Comparison of ENCODE assay signal across 18 cellular contexts in genomic region chr3:16239082-16239770, GRCh38. TPM values are rescaled to one million over a fixed set of nuclear protein-coding genes. Genes with fewer than 3 reads are reported as not detected.
DNase-seq lines count a peak whose midpoint lies in the region; ATAC-seq and TF ChIP-seq lines count a peak whose summit lies in the region.
"Had no signal": no experiment of that assay in that cellular context is flagged by ENCODE, and none has a peak within 500 bp of the region (broad histone marks: within the 10 kb centered on the region; RNA-seq: fewer than 3 reads in every experiment).

No MANE protein-coding gene starts in this region.

- no peaks in the 10 kb centered on the region for H3F3A ChIP-seq in Loucy (ENCODE audit: low read depth)

- no peaks in the 10 kb centered on the region for H3K27me3 Mint-ChIP-seq in glutamatergic neuron (ENCODE audit: unreplicated experiment)

- TF ChIP-seq CTCF in Loucy (conservative IDR thresholded peaks at IDR 0.05; ENCODE audit: low read length) (no peak), WERI-Rb-1 (IDR thresholded peaks at IDR 0.05; ENCODE audit: low read depth, low read length) (no peak), glutamatergic neuron (IDR thresholded peaks at IDR 0.05; ENCODE audit: partially characterized antibody, unreplicated experiment) (no peak)

- ATAC-seq in GM19351 (IDR thresholded peaks at IDR 0.05; ENCODE audit: unreplicated experiment) = no peak
- ATAC-seq: Right ventricle myocardium inferior had no signal

- H3K9me2 ChIP-seq in Loucy (replicated peaks; ENCODE audit: low read depth, low read length) = no peaks in the 10 kb centered on the region

- DNase-seq in AG20443 (ENCODE audit: low spot score) = peak; percentile 22
- DNase-seq in WERI-Rb-1 = peak; percentile 28
- DNase-seq in glutamatergic neuron = no peak
- no peak for DNase-seq in activated T-cell treated with anti-CD3 and anti-CD28 coated beads for 4 hours
- no peak for DNase-seq in GF-D8 (lab: John Stamatoyannopoulos, UW)
- no peak for DNase-seq in DMS79 (lab: John Stamatoyannopoulos, UW)
- DNase-seq: activated CD4-positive, alpha-beta T cell treated with anti-CD3 and anti-CD28 coated beads for 4 hours; activated CD8-positive, alpha-beta memory T cell treated with anti-CD3 and anti-CD28 coated beads, Interleukin-2, amount 50 U/mL, for 48 hours; activated naive CD4-positive, alpha-beta T cell treated with anti-CD3 and anti-CD28 coated beads, Interleukin-2, amount 50 U/mL, for 16 hours; effector memory CD4-positive, alpha-beta T cell; foreskin melanocyte; naive B cell; NCI-H2081; testis had no signal

- no peaks in the 10 kb centered on the region for H4K20me1 ChIP-seq in Loucy (ENCODE audit: insufficient read depth, low read length, poor library complexity, severe bottlenecking)

- H3K4me3 Mint-ChIP-seq in glutamatergic neuron (ENCODE audit: unreplicated experiment) = no peak overlapping the region
- H3K4me3 Mint-ChIP-seq: B cell, naive B cell had no signal

- peak overlapping the region; percentile 82 for H3K27ac Mint-ChIP-seq in glutamatergic neuron (ENCODE audit: unreplicated experiment)
- H3K27ac Mint-ChIP-seq: B cell had no signal

- no peaks in the 10 kb centered on the region for H3K9me3 ChIP-seq in Loucy (ENCODE audit: insufficient read depth, low read depth, low read length)
- H3K9me3 ChIP-seq in WERI-Rb-1 (ENCODE audit: severe bottlenecking) = peaks cover 10% of the 10 kb centered on the region
- H3K9me3 ChIP-seq: testis had no signal

- no peaks in the 10 kb centered on the region for H3K36me3 Mint-ChIP-seq in glutamatergic neuron (ENCODE audit: unreplicated experiment)
- H3K36me3 Mint-ChIP-seq: naive B cell had no signal

- H3K9ac ChIP-seq in Loucy (ENCODE audit: low read depth, low read length, poor library complexity, severe bottlenecking) = no peak overlapping the region

- peak overlapping the region; percentile 84 for H3K27ac ChIP-seq in WERI-Rb-1
- H3K27ac ChIP-seq: testis had no signal

- H3K36me3 ChIP-seq in Loucy (ENCODE audit: insufficient read depth, low read length) (no peaks in the 10 kb centered on the region), WERI-Rb-1 (no peaks in the 10 kb centered on the region)

- no peaks in the 10 kb centered on the region for H3K79me2 ChIP-seq in Loucy (ENCODE audit: insufficient read depth, low read length)

- H3K4me3 ChIP-seq in Loucy (ENCODE audit: low read length, poor library complexity, severe bottlenecking) (no peak overlapping the region), WERI-Rb-1 (ENCODE audit: low read depth, low read length) (peak overlapping the region; percentile 17)
- H3K4me3 ChIP-seq: testis had no signal

- H3K4me2 ChIP-seq in Loucy (ENCODE audit: low read depth, low read length, poor library complexity, severe bottlenecking) = no peak overlapping the region

- H3K4me1 Mint-ChIP-seq in glutamatergic neuron (ENCODE audit: low read depth, unreplicated experiment) = peaks cover 19% of the 10 kb centered on the region
- H3K4me1 Mint-ChIP-seq: B cell, naive B cell had no signal

- H3K9me3 Mint-ChIP-seq in glutamatergic neuron (ENCODE audit: unreplicated experiment) = peaks cover 2% of the 10 kb centered on the region

- no peaks in the 10 kb centered on the region for H3K4me1 ChIP-seq in Loucy (ENCODE audit: insufficient read depth, low read length, poor library complexity, severe bottlenecking)

- H3K27me3 ChIP-seq in Loucy (ENCODE audit: insufficient read depth, low read length, poor library complexity, severe bottlenecking) (no peaks in the 10 kb centered on the region), WERI-Rb-1 (ENCODE audit: insufficient read depth, low read depth, severe bottlenecking) (no peaks in the 10 kb centered on the region)
- H3K27me3 ChIP-seq: testis had no signal

- peak overlapping the region; percentile 51; the same call in 1 of the 2 replicates for H2AFZ ChIP-seq in Loucy (ENCODE audit: low read length)

RNA-seq across cellular contexts. Expression of gene DPH3, which starts 25.5 kb away (rescaled TPM):
- 30.5 TPM for total RNA-seq in glutamatergic neuron (ENCODE audit: unreplicated experiment)

RNA-seq across cellular contexts. Expression of gene OXNAD1, which starts 25.8 kb away (rescaled TPM):
- 14.6 TPM for total RNA-seq in glutamatergic neuron (ENCODE audit: unreplicated experiment)

Comparison
In these comparisons a context has a peak if more than half of its experiments do, and no peak if none do; other contexts are left out.
1. DNase-seq: peak in AG20443 (single experiment) and WERI-Rb-1 (single experiment); none in glutamatergic neuron (single experiment), activated T-cell treated with anti-CD3 and anti-CD28 coated beads for 4 hours (single experiment), GF-D8 (single experiment) and DMS79 (single experiment).